ENCODE assay signal across 8 cellular contexts in the genomic region with DNA sequence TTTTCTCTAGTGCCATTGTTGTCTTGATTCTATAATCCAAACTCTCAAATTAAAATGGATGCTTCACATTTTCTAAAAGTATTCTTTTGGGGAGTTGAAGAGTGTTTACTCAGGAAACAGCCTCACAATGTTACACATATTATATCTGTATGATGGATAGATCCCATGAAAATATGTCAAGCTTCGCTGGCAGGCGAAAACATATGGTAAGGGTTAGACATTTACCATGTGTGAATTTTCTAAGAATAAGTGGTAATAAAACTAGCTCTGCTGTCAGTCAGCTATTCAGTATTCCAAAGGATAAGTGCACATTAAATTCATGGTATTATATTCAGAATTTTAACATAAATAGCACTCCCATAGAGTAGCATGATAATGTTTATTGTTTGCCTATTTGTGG.
"Had no signal": no experiment of that assay in that cellular context is flagged by ENCODE, and none has a peak within 500 bp of the region (broad histone marks: within the 10 kb centered on the region; RNA-seq: fewer than 3 reads in every experiment).

No MANE protein-coding gene starts in this region.

- H3K4me3 ChIP-seq: GM23248, GM23338, HAP-1 had no signal

- H3K27ac Mint-ChIP-seq: GM23338, H9, HFFc6 had no signal

- H2AFZ ChIP-seq: GM23248, GM23338 had no signal

- H3K36me3 ChIP-seq: HAP-1 had no signal

- H3K9ac ChIP-seq: GM23248 had no signal

- H3K9me3 ChIP-seq: HAP-1 had no signal

- H3K27ac ChIP-seq: GM23248 had no signal

- H3K4me3 Mint-ChIP-seq: GM23338, H9, HFFc6 had no signal

- H3K9me3 Mint-ChIP-seq: GM23338, H9, HFFc6 had no signal

- DNase-seq: GM23248, GOT3, H7, H9, HCEC 1CT, HFFc6 had no signal

- H3K4me2 ChIP-seq: GM23338 had no signal
